ENCODE assay signal across 14 cellular contexts in genomic region chr7:179948-180694, GRCh38. TPM values are rescaled to one million over a fixed set of nuclear protein-coding genes. Genes with fewer than 3 reads are reported as not detected.
DNase-seq lines count a peak whose midpoint lies in the region; ATAC-seq and TF ChIP-seq lines count a peak whose summit lies in the region.
"Had no signal": no experiment of that assay in that cellular context is flagged by ENCODE, and none has a peak within 500 bp of the region (broad histone marks: within the 10 kb centered on the region; RNA-seq: fewer than 3 reads in every experiment).

No MANE protein-coding gene starts in this region.

- peaks cover 57% of the 10 kb centered on the region for H3K4me1 ChIP-seq in BLaER1
- H3K4me1 ChIP-seq in NT2/D1 (ENCODE audit: insufficient read depth, insufficient read length), result peaks cover 22% of the 10 kb centered on the region
- H3K4me1 ChIP-seq in neuronal stem cell (ENCODE audit: control insufficient read depth in 2 of 2, insufficient read depth in 1 of 2, low read depth in 1 of 2, low read length in 2 of 2), result no peaks in the 10 kb centered on the region
- H3K4me1 ChIP-seq in transverse colon, result peaks cover 0 to 5% (median 2%) of the 10 kb centered on the region in 4 donors
- H3K4me1 ChIP-seq: BE2C, Caco-2 had no signal

- H3K23ac ChIP-seq in neuronal stem cell (ENCODE audit: low read depth, low read length, poor library complexity), result no peak overlapping the region

- H4K20me1 ChIP-seq in BLaER1, result no peaks in the 10 kb centered on the region

- no peaks in the 10 kb centered on the region for H3K4me1 Mint-ChIP-seq in stimulated activated naive CD8-positive, alpha-beta T cell treated with anti-CD3 and anti-CD28 coated beads, Interleukin-15, amount 100 ng/mL, for 72 hours
- H3K4me1 Mint-ChIP-seq: CD8-positive, alpha-beta memory T cell had no signal

- DNase-seq in NT2/D1 (ENCODE audit: low read depth, low spot score), result no peak
- DNase-seq in neuronal stem cell (ENCODE audit: low spot score), result no peak
- no peak for DNase-seq in transverse colon
- no peak for DNase-seq in activated naive CD4-positive, alpha-beta T cell treated with anti-CD3 and anti-CD28 coated beads, Interleukin-2, amount 50 U/mL, for 16 hours
- DNase-seq in stimulated activated naive CD8-positive, alpha-beta T cell treated with anti-CD3 and anti-CD28 coated beads, Interleukin-15, amount 100 ng/mL, for 72 hours, result no peak
- DNase-seq in Kasumi-1 (lab: John Stamatoyannopoulos, UW), result no peak
- DNase-seq: BE2C; Caco-2; CD8-positive, alpha-beta memory T cell; DMS53; GF-D8; HCEC 1CT; HFFc6 had no signal

- in situ Hi-C loops in transverse colon (cut with MboI; ENCODE audit: low pct_ligation_motif_present in 1 of 4, low pct_unique_long_range_greater_than_20kb in 1 of 4, low sequenced_read_pairs in 3 of 4), result no loop called here

- no peak for ATAC-seq in stimulated activated naive CD8-positive, alpha-beta T cell treated with anti-CD3 and anti-CD28 coated beads, Interleukin-15, amount 100 ng/mL, for 72 hours

- TF ChIP-seq EP300 in transverse colon (IDR thresholded peaks at IDR 0.05; ENCODE audit: low read depth), result no peak

- peak overlapping the region; percentile 29 for H3K18ac ChIP-seq in neuronal stem cell (ENCODE audit: low read length)

- no CpG with 5 or more reads among the region's 22 CpGs for WGBS in neuronal stem cell (ENCODE audit: extremely low coverage in 2 of 2, insufficient read length in 2 of 2, insufficient replicate concordance in 1 of 2), 2 donors
- 79 to 100% methylated on average over 5 to 22 of the region's 22 CpGs for WGBS in transverse colon (ENCODE audit: low coverage in 1 of 2), 2 donors

- H3K27ac Mint-ChIP-seq in stimulated activated naive CD8-positive, alpha-beta T cell treated with anti-CD3 and anti-CD28 coated beads, Interleukin-15, amount 100 ng/mL, for 72 hours, result no peak overlapping the region
- H3K27ac Mint-ChIP-seq: CD8-positive, alpha-beta memory T cell; HFFc6 had no signal

- peak overlapping the region; percentile 82 for H3K4me2 ChIP-seq in BLaER1
- H3K4me2 ChIP-seq in neuronal stem cell (ENCODE audit: insufficient read depth, low read length, poor library complexity, severe bottlenecking), result no peak overlapping the region

- TF ChIP-seq CTCF in transverse colon (IDR thresholded peaks at IDR 0.05), result no peak

- no peak overlapping the region for H2BK15ac ChIP-seq in neuronal stem cell (ENCODE audit: low read length)

- no peak overlapping the region for H3K14ac ChIP-seq in neuronal stem cell (ENCODE audit: low read length)

- no peaks in the 10 kb centered on the region for H3K27me3 Mint-ChIP-seq in stimulated activated naive CD8-positive, alpha-beta T cell treated with anti-CD3 and anti-CD28 coated beads, Interleukin-15, amount 100 ng/mL, for 72 hours

- H3K9ac ChIP-seq in BLaER1, result peak overlapping the region; percentile 18; the same call in 1 of the 2 replicates
- peak overlapping the region; percentile 17 for H3K9ac ChIP-seq in NT2/D1 (ENCODE audit: insufficient read length, low read depth)
- no peak overlapping the region for H3K9ac ChIP-seq in neuronal stem cell (ENCODE audit: low read depth, low read length, poor library complexity)

- H3K36me3 ChIP-seq in BLaER1, result no peaks in the 10 kb centered on the region
- H3K36me3 ChIP-seq in NT2/D1 (ENCODE audit: insufficient read depth, insufficient read length, low read length), result no peaks in the 10 kb centered on the region
- no peaks in the 10 kb centered on the region for H3K36me3 ChIP-seq in neuronal stem cell (replicated peaks in 1 of 2; ENCODE audit: control insufficient read depth in 2 of 2, insufficient read depth in 2 of 2, low read length in 2 of 2)
- no peaks in the 10 kb centered on the region for H3K36me3 ChIP-seq in transverse colon
- H3K36me3 ChIP-seq: BE2C had no signal

- peak overlapping the region; percentile 7; the same call in 1 of the 2 replicates for H3K4me3 ChIP-seq in BLaER1
- no peak overlapping the region for H3K4me3 ChIP-seq in NT2/D1 (ENCODE audit: insufficient read length, low read depth)
- H3K4me3 ChIP-seq in neuronal stem cell (ENCODE audit: low read length in 2 of 2), result no peak overlapping the region
- no peak overlapping the region for H3K4me3 ChIP-seq in transverse colon

- peaks cover 5% of the 10 kb centered on the region for H3K79me1 ChIP-seq in neuronal stem cell (ENCODE audit: low read depth, low read length)

- H3K27ac ChIP-seq in BLaER1 (no peak overlapping the region), neuronal stem cell (replicated peaks; ENCODE audit: low read length) (no peak overlapping the region), transverse colon (peak overlapping the region in 3 of 4 donors; percentile 13 to 44 (median 13))

- H2AFZ ChIP-seq in neuronal stem cell (ENCODE audit: low read length), result no peak overlapping the region

- no peak overlapping the region for H4K91ac ChIP-seq in neuronal stem cell (ENCODE audit: low read depth, low read length, poor library complexity)

- no peak for TF ChIP-seq POLR2A in transverse colon (IDR thresholded peaks at IDR 0.05)

- H2BK120ac ChIP-seq in neuronal stem cell (ENCODE audit: low read depth, low read length), result no peak overlapping the region

- no peaks in the 10 kb centered on the region for H3K9me3 Mint-ChIP-seq in stimulated activated naive CD8-positive, alpha-beta T cell treated with anti-CD3 and anti-CD28 coated beads, Interleukin-15, amount 100 ng/mL, for 72 hours
- H3K9me3 Mint-ChIP-seq: CD8-positive, alpha-beta memory T cell; HFFc6 had no signal

- no peaks in the 10 kb centered on the region for H3K9me3 ChIP-seq in BLaER1
- no peaks in the 10 kb centered on the region for H3K9me3 ChIP-seq in NT2/D1 (ENCODE audit: insufficient read depth, low read length)
- H3K9me3 ChIP-seq in neuronal stem cell (replicated peaks in 1 of 2; ENCODE audit: control insufficient read depth in 2 of 2, insufficient read depth in 1 of 2, low read depth in 1 of 2, low read length in 2 of 2), result no peaks in the 10 kb centered on the region
- H3K9me3 ChIP-seq in transverse colon, result no peaks in the 10 kb centered on the region
- H3K9me3 ChIP-seq: BE2C, Caco-2 had no signal

- H2BK5ac ChIP-seq in neuronal stem cell (ENCODE audit: low read length), result no peak overlapping the region

- H2BK12ac ChIP-seq in neuronal stem cell (ENCODE audit: low read length), result no peak overlapping the region

- H3K27me3 ChIP-seq in BLaER1, result peaks cover 9% of the 10 kb centered on the region; the same call in 1 of the 2 replicates
- peaks cover 7% of the 10 kb centered on the region for H3K27me3 ChIP-seq in NT2/D1 (ENCODE audit: insufficient read depth, insufficient read length)
- peaks cover 0 to 78% (median 0%) of the 10 kb centered on the region in 3 experiments for H3K27me3 ChIP-seq in neuronal stem cell (ENCODE audit: control insufficient read depth in 3 of 3, insufficient read depth in 3 of 3, low read depth in 1 of 3, low read length in 3 of 3)
- no peaks in the 10 kb centered on the region for H3K27me3 ChIP-seq in transverse colon
- H3K27me3 ChIP-seq: BE2C had no signal

- no peak overlapping the region for H3K4me3 Mint-ChIP-seq in stimulated activated naive CD8-positive, alpha-beta T cell treated with anti-CD3 and anti-CD28 coated beads, Interleukin-15, amount 100 ng/mL, for 72 hours
- H3K4me3 Mint-ChIP-seq: CD8-positive, alpha-beta memory T cell; HFFc6 had no signal

- intact Hi-C loops in transverse colon (cut with DNase I; ENCODE audit: low total_unique reads), result no loop called here

- H2AK5ac ChIP-seq in neuronal stem cell (ENCODE audit: low read depth, low read length), result no peak overlapping the region

- no peak overlapping the region for H4K8ac ChIP-seq in neuronal stem cell (ENCODE audit: low read depth, low read length)

- no peak overlapping the region for H3K4ac ChIP-seq in neuronal stem cell (ENCODE audit: low read length)

RNA-seq across cellular contexts. Expression of gene FAM20C, which starts 12.2 kb away (rescaled TPM):
- 7.3 TPM for polyA plus RNA-seq in neuronal stem cell (2013, experiment 1 of 2)
- polyA plus RNA-seq in neuronal stem cell (2013, experiment 2 of 2), result 7.3 TPM
- 10 to 100 TPM; 10.5 to 62.3 (median 23.5) TPM for total RNA-seq in transverse colon
- polyA plus RNA-seq: CD8-positive, alpha-beta memory T cell had no signal

Comparison
In these comparisons a context has a peak if more than half of its experiments do, and no peak if none do; other contexts are left out.
1. H3K27ac ChIP-seq: peak in transverse colon (3 of 4); none in BLaER1 (single experiment) and neuronal stem cell (single experiment).